In genomic region chr14:41222581-41222980, GRCh38 we compare ENCODE assay signal across 24 cellular contexts.
DNase-seq lines count a peak whose midpoint lies in the region; ATAC-seq, FAIRE-seq and TF ChIP-seq lines count a peak whose summit lies in the region.
"Had no signal": no experiment of that assay in that cellular context is flagged by ENCODE, and none has a peak within 500 bp of the region (broad histone marks: within the 10 kb centered on the region; RNA-seq: fewer than 3 reads in every experiment).

No MANE protein-coding gene starts in this region.

- ATAC-seq in WTC11 = no peak

- POLR2A ChIA-PET in WTC11 (lab: Charles Lee) = no interaction called here

- no peak overlapping the region for H3K4me3 Mint-ChIP-seq in WTC11
- H3K4me3 Mint-ChIP-seq: CD14-positive monocyte; CD4-positive, alpha-beta memory T cell; CD4-positive, CD25-positive, alpha-beta regulatory T cell; CD8-positive, alpha-beta memory T cell had no signal

- no peaks in the 10 kb centered on the region for H3K4me1 ChIP-seq in small intestine (ENCODE audit: control insufficient read depth in 2 of 2, insufficient read depth in 1 of 2, low read depth in 1 of 2, low read length in 1 of 2)
- H3K4me1 ChIP-seq: BE2C, BLaER1 had no signal

- peaks cover 5% of the 10 kb centered on the region for H3K4me1 Mint-ChIP-seq in WTC11
- H3K4me1 Mint-ChIP-seq: CD14-positive monocyte; CD4-positive, alpha-beta memory T cell; CD4-positive, CD25-positive, alpha-beta regulatory T cell; CD8-positive, alpha-beta memory T cell had no signal

- H3K27me3 ChIP-seq in small intestine (ENCODE audit: control insufficient read depth in 2 of 2, insufficient read depth in 2 of 2, low read length in 2 of 2) = no peaks in the 10 kb centered on the region
- H3K27me3 ChIP-seq: BE2C, BLaER1 had no signal

- H3K27ac Mint-ChIP-seq in WTC11 = no peak overlapping the region
- H3K27ac Mint-ChIP-seq: CD14-positive monocyte; CD4-positive, alpha-beta memory T cell; CD4-positive, CD25-positive, alpha-beta regulatory T cell; CD8-positive, alpha-beta memory T cell had no signal

- no peaks in the 10 kb centered on the region for H3K9me3 Mint-ChIP-seq in WTC11

- peak; percentile 65 for FAIRE-seq in A204.1 (lab: Jason Lieb, UNC)
- FAIRE-seq in small intestine (lab: Jason Lieb, UNC) = peak; percentile 10
- FAIRE-seq: GM12891, GM18507 had no signal

- intact Hi-C loops in cardiac septum (cut with DNase I) = no loop called here

- H3K27me3 Mint-ChIP-seq in WTC11 (ENCODE audit: low read depth) = no peaks in the 10 kb centered on the region
- H3K27me3 Mint-ChIP-seq: CD4-positive, alpha-beta memory T cell; CD4-positive, CD25-positive, alpha-beta regulatory T cell; CD8-positive, alpha-beta memory T cell had no signal

- WGBS in small intestine, 3 donors = 74 to 85% (median 78%) methylated on average over 1 of the region's 1 CpG

- DNase-seq in WTC11 (ENCODE audit: low spot score) (no peak), small intestine (no peak), coronary artery (ENCODE audit: low spot score) (no peak), cardiac septum (ENCODE audit: low spot score) (no peak)
- DNase-seq: ACHN; BE2C; C1 segment of cervical spinal cord; CD4-positive, alpha-beta memory T cell; CD4-positive, CD25-positive, alpha-beta regulatory T cell; CD8-positive, alpha-beta memory T cell; COR-L47; DMS 273 treated with DMSO at 0.1 percent for 48 hours; DMS153; DMS53; DMS79; DND-41; EL; GF-D8 had no signal

- no peaks in the 10 kb centered on the region for H3K36me3 ChIP-seq in small intestine (ENCODE audit: control insufficient read depth in 2 of 2, insufficient read depth in 2 of 2, low read length in 2 of 2)
- H3K36me3 ChIP-seq: BE2C, BLaER1 had no signal

- no peaks in the 10 kb centered on the region for H3K36me3 Mint-ChIP-seq in WTC11
- H3K36me3 Mint-ChIP-seq: CD14-positive monocyte; CD4-positive, alpha-beta memory T cell; CD4-positive, CD25-positive, alpha-beta regulatory T cell; CD8-positive, alpha-beta memory T cell had no signal

- H3K4me3 ChIP-seq in small intestine (ENCODE audit: low read depth in 1 of 2, low read length in 2 of 2) (no peak overlapping the region), coronary artery (no peak overlapping the region)
- H3K4me3 ChIP-seq: BLaER1 had no signal

- H3K27ac ChIP-seq in small intestine (ENCODE audit: low read depth in 1 of 2, low read length in 1 of 2) (no peak overlapping the region), coronary artery (no peak overlapping the region)
- H3K27ac ChIP-seq: 22Rv1, BLaER1 had no signal

- CTCF ChIA-PET in WTC11 (lab: Charles Lee) = no interaction called here

- TF ChIP-seq CTCF in WTC11 (IDR thresholded peaks at IDR 0.05) = no peak
- TF ChIP-seq CTCF in coronary artery (IDR thresholded peaks at IDR 0.05) = no peak

- no peaks in the 10 kb centered on the region for H3K9me3 ChIP-seq in small intestine (ENCODE audit: control insufficient read depth, low read depth)
- H3K9me3 ChIP-seq: BE2C, BLaER1 had no signal

TF ChIP-seq in WTC11, 78 proteins besides CTCF, POLR2A, EP300 and RAD21:
- TF ChIP-seq SMAD4 (CRISPR knock-in tag; IDR thresholded peaks at IDR 0.05) (no peak), HMGA2 (CRISPR knock-in tag; IDR thresholded peaks at IDR 0.05) (peak; percentile 96)
